ENCODE assay signal across 9 cellular contexts in genomic region chr22:38205261-38206128, GRCh38. TPM values are rescaled to one million over a fixed set of nuclear protein-coding genes. Genes with fewer than 3 reads are reported as not detected.
DNase-seq lines count a peak whose midpoint lies in the region; ATAC-seq and TF ChIP-seq lines count a peak whose summit lies in the region.
"Had no signal": no experiment of that assay in that cellular context is flagged by ENCODE, and none has a peak within 500 bp of the region (broad histone marks: within the 10 kb centered on the region; RNA-seq: fewer than 3 reads in every experiment).

No MANE protein-coding gene starts in this region.

- peak overlapping the region; percentile 100 for H3K4me2 ChIP-seq in OCI-LY3 (ENCODE audit: low read length)

- H3K27me3 ChIP-seq in OCI-LY3 (ENCODE audit: low read depth, low read length) (no peaks in the 10 kb centered on the region), foreskin keratinocyte (no peaks in the 10 kb centered on the region)

- TF ChIP-seq CTCF in OCI-LY3 (IDR thresholded peaks at IDR 0.05; ENCODE audit: low read depth, low read length) (no peak), mesothelial cell of epicardium (IDR thresholded peaks at IDR 0.05; ENCODE audit: unreplicated experiment) (no peak), type B pancreatic cell (conservative IDR thresholded peaks at IDR 0.05) (no peak), foreskin keratinocyte (conservative IDR thresholded peaks at IDR 0.05) (no peak)

- H2AFZ ChIP-seq in OCI-LY3 (ENCODE audit: low read depth, low read length), result no peak overlapping the region

- H3K4me1 ChIP-seq in OCI-LY3 (ENCODE audit: low read length) (peaks cover 37% of the 10 kb centered on the region), foreskin keratinocyte (peaks cover 9% of the 10 kb centered on the region)

- peaks cover 30 to 35% of the 10 kb centered on the region in 2 donors for H3K4me1 Mint-ChIP-seq in effector memory CD8-positive, alpha-beta T cell (ENCODE audit: low read depth in 2 of 2)
- peaks cover 1% of the 10 kb centered on the region for H3K4me1 Mint-ChIP-seq in mesothelial cell of epicardium
- peaks cover 21% of the 10 kb centered on the region for H3K4me1 Mint-ChIP-seq in type B pancreatic cell (ENCODE audit: unreplicated experiment)

- H3K27me3 Mint-ChIP-seq in effector memory CD8-positive, alpha-beta T cell, result no peaks in the 10 kb centered on the region
- H3K27me3 Mint-ChIP-seq in mesothelial cell of epicardium (ENCODE audit: low read depth) (no peaks in the 10 kb centered on the region), type B pancreatic cell (peaks cover 3% of the 10 kb centered on the region)

- H3K27ac ChIP-seq in OCI-LY3 (ENCODE audit: low read length) (no peak overlapping the region), foreskin keratinocyte (no peak overlapping the region)

- no peaks in the 10 kb centered on the region for H3K36me3 ChIP-seq in OCI-LY3 (replicated peaks; ENCODE audit: low read depth, low read length)

- H3K9ac ChIP-seq in OCI-LY3 (ENCODE audit: low read length), result peak overlapping the region; percentile 8; the same call in 1 of the 2 replicates

- peaks cover 14% of the 10 kb centered on the region; the same call in 1 of the 2 replicates for H3K79me2 ChIP-seq in OCI-LY3 (ENCODE audit: low read length)

- DNase-seq in effector memory CD8-positive, alpha-beta T cell, result no peak
- DNase-seq in mesothelial cell of epicardium (ENCODE audit: low spot score in 2 of 2, unreplicated experiment in 2 of 2), result no peak
- no peak for DNase-seq in type B pancreatic cell (ENCODE audit: extremely low spot score, unreplicated experiment)
- no peak for DNase-seq in A172 (ENCODE audit: low spot score)
- DNase-seq in foreskin keratinocyte, result no peak
- DNase-seq: NCI-H2029 had no signal

- H3K9me3 ChIP-seq in OCI-LY3 (ENCODE audit: insufficient read depth, low read length), result no peaks in the 10 kb centered on the region

- no peak for ATAC-seq in effector memory CD8-positive, alpha-beta T cell (replicated peaks)
- ATAC-seq in HG02981 (IDR thresholded peaks at IDR 0.05; ENCODE audit: unreplicated experiment) (no peak), foreskin keratinocyte (no peak), GM21717 (IDR thresholded peaks at IDR 0.05; ENCODE audit: unreplicated experiment) (no peak)

- no peak overlapping the region for H3K4me3 Mint-ChIP-seq in effector memory CD8-positive, alpha-beta T cell
- H3K4me3 Mint-ChIP-seq in mesothelial cell of epicardium (no peak overlapping the region), type B pancreatic cell (peak overlapping the region; percentile 90)

- no peak overlapping the region for H3K4me3 ChIP-seq in OCI-LY3 (ENCODE audit: low read length)

- H3K9me3 Mint-ChIP-seq in effector memory CD8-positive, alpha-beta T cell, result no peaks in the 10 kb centered on the region
- H3K9me3 Mint-ChIP-seq in mesothelial cell of epicardium (no peaks in the 10 kb centered on the region), type B pancreatic cell (no peaks in the 10 kb centered on the region)

- peaks cover 56% of the 10 kb centered on the region for H3K36me3 Mint-ChIP-seq in effector memory CD8-positive, alpha-beta T cell (ENCODE audit: insufficient read depth)
- H3K36me3 Mint-ChIP-seq in mesothelial cell of epicardium (no peaks in the 10 kb centered on the region), type B pancreatic cell (peaks cover 8% of the 10 kb centered on the region)

- H4K20me1 ChIP-seq in OCI-LY3 (ENCODE audit: insufficient read depth, low read length), result peaks cover 19% of the 10 kb centered on the region; the same call in 1 of the 2 replicates

- H3K27ac Mint-ChIP-seq in effector memory CD8-positive, alpha-beta T cell, result peak overlapping the region; percentile 71 to 85
- H3K27ac Mint-ChIP-seq in mesothelial cell of epicardium (peak overlapping the region; percentile 34), type B pancreatic cell (peak overlapping the region; percentile 95)

RNA-seq across cellular contexts. Expression of gene MAFF, which starts 3.7 kb away (rescaled TPM):
- total RNA-seq in mesothelial cell of epicardium (33.4 to 35.3 TPM (median 34.1 TPM) in 3 replicates), type B pancreatic cell (ENCODE audit: low replicate concordance) (14.6 and 60.9 TPM in 2 replicates), foreskin keratinocyte (21.1 and 23.8 TPM in 2 replicates)
- total RNA-seq in A172 (2014; rRNA removed; shearing (Covaris generic)), result 4.7 and 9.9 TPM in 2 replicates
- polyA plus RNA-seq in foreskin keratinocyte, result 18.7 and 20.0 TPM in 2 replicates

RNA-seq across cellular contexts. Expression of gene PLA2G6, which starts 23.9 kb away (rescaled TPM):
- total RNA-seq in mesothelial cell of epicardium (88.2 to 91.9 TPM (median 88.6 TPM) in 3 replicates), type B pancreatic cell (ENCODE audit: low replicate concordance) (64.1 and 78.6 TPM in 2 replicates), foreskin keratinocyte (3.4 and 4.6 TPM in 2 replicates)
- 6.2 and 10.1 TPM in 2 replicates for total RNA-seq in A172 (2014; rRNA removed; shearing (Covaris generic))
- polyA plus RNA-seq in foreskin keratinocyte, result 2.4 and 2.5 TPM in 2 replicates

Comparison
In these comparisons a context has a peak if more than half of its experiments do, and no peak if none do; other contexts are left out.
1. H3K27ac Mint-ChIP-seq: peak in every context shown above with its lines; median percentile 95 in type B pancreatic cell; 78 in effector memory CD8-positive, alpha-beta T cell; 34 in mesothelial cell of epicardium.